Comparison of ENCODE assay signal across 9 cellular contexts in the genomic region with DNA sequence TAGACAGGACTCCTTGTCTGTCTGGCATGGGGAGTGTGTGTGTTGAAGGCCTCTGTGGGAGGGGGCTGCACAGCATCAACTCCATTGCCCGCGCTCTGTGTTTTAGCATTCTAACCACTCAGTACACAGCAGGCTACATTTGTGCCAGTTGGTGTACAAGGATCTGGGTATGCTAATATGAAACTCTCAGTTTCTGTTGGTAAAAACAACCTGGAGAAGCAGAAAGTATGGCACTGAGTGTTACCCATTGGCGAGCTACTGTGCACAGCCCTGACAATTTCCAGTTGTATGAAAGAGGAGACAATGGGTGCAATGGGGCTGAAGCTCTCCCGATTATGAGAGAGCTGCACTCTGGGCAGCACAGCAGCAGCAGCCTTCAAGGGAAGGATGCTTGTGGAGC.
"Had no signal": no experiment of that assay in that cellular context is flagged by ENCODE, and none has a peak within 500 bp of the region (broad histone marks: within the 10 kb centered on the region; RNA-seq: fewer than 3 reads in every experiment).

No MANE protein-coding gene starts in this region.

- H3K36me3 ChIP-seq: HAP-1 had no signal

- H3K4me3 Mint-ChIP-seq: HFFc6 had no signal

- DNase-seq: GM23248, GOT3, H7, HFFc6, IMR-90, KG1 had no signal

- H3K27ac Mint-ChIP-seq: HFFc6 had no signal

- H3K27ac ChIP-seq: GM23248 had no signal

- H3K4me3 ChIP-seq: GM23248, HAP-1, K562 had no signal

- H3K9me3 ChIP-seq: HAP-1 had no signal

- H3K4me1 ChIP-seq: HAP-1 had no signal

- H2AFZ ChIP-seq: GM23248 had no signal

- H3K9ac ChIP-seq: GM23248 had no signal

- ATAC-seq: HCT116, K562 had no signal
